30 cellular contexts compared by ENCODE assay signal in genomic region chr12:113500662-113501435, GRCh38. TPM values are rescaled to one million over a fixed set of nuclear protein-coding genes. Genes with fewer than 3 reads are reported as not detected.
DNase-seq lines count a peak whose midpoint lies in the region; ATAC-seq and TF ChIP-seq lines count a peak whose summit lies in the region.
"Had no signal": no experiment of that assay in that cellular context is flagged by ENCODE, and none has a peak within 500 bp of the region (broad histone marks: within the 10 kb centered on the region; RNA-seq: fewer than 3 reads in every experiment).

No MANE protein-coding gene starts in this region.

- H3K36me3 ChIP-seq in OCI-LY7 (ENCODE audit: insufficient read depth, low read length) (no peaks in the 10 kb centered on the region), iPS-15b (ENCODE audit: control insufficient read depth, insufficient read depth, low read length) (no peaks in the 10 kb centered on the region)
- H3K36me3 ChIP-seq: heart right ventricle, prostate gland, sigmoid colon had no signal

- TF ChIP-seq CTCF in OCI-LY7 (conservative IDR thresholded peaks at IDR 0.05; ENCODE audit: low read length) (no peak), lower leg skin (IDR thresholded peaks at IDR 0.05) (no peak)

- TF ChIP-seq POLR2A in lower leg skin (IDR thresholded peaks at IDR 0.05), result no peak

- H4K20me1 ChIP-seq in OCI-LY7 (ENCODE audit: insufficient read depth, low read length), result no peaks in the 10 kb centered on the region

- no peak overlapping the region for H3K27ac ChIP-seq in OCI-LY7 (ENCODE audit: low read depth, low read length, poor library complexity, severe bottlenecking)
- H3K27ac ChIP-seq: heart right ventricle, HL-60, prostate gland, sigmoid colon had no signal

- POLR2A ChIA-PET in OCI-LY7 (lab: Charles Lee), result interaction anchor here (0.6 kb wide), 1 partner anchor 15 kb away, joined by 3 read pairs; no protein-coding TSS in a partner anchor

- H3K79me2 ChIP-seq in OCI-LY7 (ENCODE audit: insufficient read depth, low read depth, low read length), result no peaks in the 10 kb centered on the region

- no peak for ATAC-seq in HG03097 (IDR thresholded peaks at IDR 0.05; ENCODE audit: low FRiP score, unreplicated experiment)
- no peak for ATAC-seq in HG02870 (IDR thresholded peaks at IDR 0.05; ENCODE audit: unreplicated experiment)
- ATAC-seq: activated T-helper 17 cell treated with anti-CD3 and anti-CD28 coated beads, Interleukin-2, amount 50 U/mL, for 72 hours; CD8-positive, alpha-beta T cell; effector memory CD8-positive, alpha-beta T cell; heart right ventricle; stimulated activated effector memory CD8-positive, alpha-beta T cell treated with anti-CD3 and anti-CD28 coated beads, Interleukin-12 subunit alpha, Interleukin-12 subunit beta, amount 100 ng/mL, for 72 hours had no signal

- no peak overlapping the region for H2AFZ ChIP-seq in OCI-LY7 (ENCODE audit: low read length)

- CTCF ChIA-PET in OCI-LY7 (lab: Charles Lee; ENCODE audit: unreplicated experiment), result no interaction called here

- no peaks in the 10 kb centered on the region for H3K9me3 ChIP-seq in OCI-LY7 (ENCODE audit: low read length)
- H3K9me3 ChIP-seq in iPS-15b (ENCODE audit: control insufficient read depth, insufficient read depth, low read length), result no peaks in the 10 kb centered on the region
- H3K9me3 ChIP-seq: prostate gland, sigmoid colon had no signal

- H3K4me1 ChIP-seq in OCI-LY7 (ENCODE audit: insufficient read depth, low read length, poor library complexity, severe bottlenecking), result peaks cover 11% of the 10 kb centered on the region
- H3K4me1 ChIP-seq in iPS-15b (ENCODE audit: control insufficient read depth, insufficient read depth, low read length), result peaks cover 20% of the 10 kb centered on the region
- H3K4me1 ChIP-seq: heart right ventricle, prostate gland, sigmoid colon had no signal

- DNase-seq in ELF-1 (ENCODE audit: low read depth, low spot score) (peak; percentile 43), NCI-H1105 (lab: John Stamatoyannopoulos, UW) (peak; percentile 35), OCI-LY7 (ENCODE audit: low spot score) (peak; percentile 6), lower leg skin (ENCODE audit: low spot score in 2 of 2) (no peak), D341Med (ENCODE audit: low spot score) (no peak)
- DNase-seq: activated CD4-positive, alpha-beta memory T cell treated with anti-CD3 and anti-CD28 coated beads, Interleukin-2, amount 10 ng/mL, durations not matched to agents 7 days and 5 days; activated CD8-positive, alpha-beta memory T cell treated with anti-CD3 and anti-CD28 coated beads, Interleukin-2, amount 50 U/mL, for 48 hours; activated naive CD4-positive, alpha-beta T cell treated with anti-CD3 and anti-CD28 coated beads, Interleukin-2, amount 50 U/mL, for 16 hours; CD8-positive, alpha-beta T cell; DMS153; effector memory CD8-positive, alpha-beta T cell; heart right ventricle; mesenchymal stem cell; NCI-H1092; NCI-H2107; NCI-H446 treated with DMSO at 0.1 percent for 48 hours; sigmoid colon; stimulated activated CD4-positive, alpha-beta T cell treated with anti-CD3 and anti-CD28 coated beads, Interleukin-4, amount 100 ng/mL, for 24 hours had no signal

- no peaks in the 10 kb centered on the region for H3K27me3 ChIP-seq in iPS-15b (ENCODE audit: control insufficient read depth, insufficient read depth, low read length)

- peak overlapping the region; percentile 32 for H3K9ac ChIP-seq in iPS-15b (ENCODE audit: low read depth, low read length)

- no peaks in the 10 kb centered on the region for H3K9me2 ChIP-seq in OCI-LY7 (ENCODE audit: insufficient read depth, low read length)

- H3K4me3 ChIP-seq in OCI-LY7 (ENCODE audit: low read depth, low read length, poor library complexity, severe bottlenecking), result no peak overlapping the region
- H3K4me3 ChIP-seq in iPS-15b (ENCODE audit: low read depth, low read length), result peak overlapping the region; percentile 16
- no peak overlapping the region for H3K4me3 ChIP-seq in lower leg skin (ENCODE audit: low read depth, poor library complexity, severe bottlenecking)
- H3K4me3 ChIP-seq: heart right ventricle, prostate gland, sigmoid colon had no signal

- intact Hi-C loops in OCI-LY7 (cut with micrococcal nuclease; ENCODE audit: unreplicated experiment), result no loop called here
- intact Hi-C loops in lower leg skin (cut with DNase I; ENCODE audit: low total_unique reads), result no loop called here

- H3K4me2 ChIP-seq in OCI-LY7 (ENCODE audit: low read length), result peak overlapping the region; percentile 28

- 17 to 22% methylated on average over 12 of the region's 12 CpGs for WGBS in lower leg skin, 2 donors

- BruUV-seq in OCI-LY7 (replicated peaks; lab: Mats Ljungman, UMichigan), result no TSS peak

RNA-seq across cellular contexts. Expression of gene LHX5, which starts 29.2 kb away (rescaled TPM):
- not detected in 2 replicates for total RNA-seq in OCI-LY7 (2014; rRNA removed; shearing (Covaris generic))
- total RNA-seq in OCI-LY7 (2022), result not detected in 2 replicates
- total RNA-seq in lower leg skin, result not detected
- total RNA-seq: A673; activated CD4-positive, alpha-beta memory T cell treated with anti-CD3 and anti-CD28 coated beads, Interleukin-2, amount 10 ng/mL, durations not matched to agents 7 days and 5 days; activated T-helper 17 cell treated with anti-CD3 and anti-CD28 coated beads, Interleukin-2, amount 50 U/mL, for 72 hours; CD8-positive, alpha-beta T cell; fibroblast of villous mesenchyme; G401; heart right ventricle; myocyte; prostate gland; sigmoid colon; subcutaneous adipose tissue had no signal

Comparison
In these comparisons a context has a peak if more than half of its experiments do, and no peak if none do; other contexts are left out.
1. DNase-seq: peak in ELF-1 (single experiment), NCI-H1105 (single experiment) and OCI-LY7 (single experiment); none in lower leg skin (0 of 2) and D341Med (single experiment).